16 cellular contexts compared by ENCODE assay signal in genomic region chr7:148398844-148399365, GRCh38.
DNase-seq lines count a peak whose midpoint lies in the region; ATAC-seq lines count a peak whose summit lies in the region.
"Had no signal": no experiment of that assay in that cellular context is flagged by ENCODE, and none has a peak within 500 bp of the region (broad histone marks: within the 10 kb centered on the region; RNA-seq: fewer than 3 reads in every experiment).

No MANE protein-coding gene starts in this region.

- ATAC-seq in GM18498 (IDR thresholded peaks at IDR 0.05; ENCODE audit: unreplicated experiment) (peak; percentile 84), GM21423 (IDR thresholded peaks at IDR 0.05; ENCODE audit: unreplicated experiment) (peak; percentile 78), HG02938 (IDR thresholded peaks at IDR 0.05; ENCODE audit: unreplicated experiment) (peak; percentile 90)

- DNase-seq in RPMI8226 (peak; percentile 75), DMS53 (lab: John Stamatoyannopoulos, UW) (no peak), KBM-7 (no peak)
- no peak for DNase-seq in activated CD4-positive, alpha-beta T cell treated with anti-CD3 and anti-CD28 coated beads for 48 hours
- DNase-seq in effector CD4-positive, alpha-beta T cell = no peak
- DNase-seq: activated CD8-positive, alpha-beta memory T cell treated with anti-CD3 and anti-CD28 coated beads, Interleukin-2, amount 50 U/mL, for 4 hours; immature natural killer cell; NCI-H1436; NCI-H69; SHP77; stimulated activated CD4-positive, alpha-beta T cell treated with anti-CD3 and anti-CD28 coated beads, Interleukin-15, amount 100 ng/mL, for 24 hours; stimulated activated CD8-positive, alpha-beta memory T cell treated with anti-CD3 and anti-CD28 coated beads, Interleukin-4, amount 100 ng/mL, for 48 hours; uterus had no signal

- in situ Hi-C loops in KBM-7 (cut with MboI; ENCODE audit: low pct_unique_long_range_greater_than_20kb, low sequenced_read_pairs) = no loop called here
